In genomic region chrX:12949205-12949926, GRCh38 we compare ENCODE assay signal across 10 cellular contexts. TPM values are rescaled to one million over a fixed set of nuclear protein-coding genes. Genes with fewer than 3 reads are reported as not detected.
DNase-seq lines count a peak whose midpoint lies in the region; ATAC-seq, FAIRE-seq and TF ChIP-seq lines count a peak whose summit lies in the region.
"Had no signal": no experiment of that assay in that cellular context is flagged by ENCODE, and none has a peak within 500 bp of the region (broad histone marks: within the 10 kb centered on the region; RNA-seq: fewer than 3 reads in every experiment).

No MANE protein-coding gene starts in this region.

- H3K27ac Mint-ChIP-seq in CD4-positive, alpha-beta T cell = peak overlapping the region; percentile 95

- H3K36me3 ChIP-seq in osteoblast (ENCODE audit: insufficient read depth, low read length) = no peaks in the 10 kb centered on the region

- no peak for ATAC-seq in CD4-positive, alpha-beta T cell (ENCODE audit: poor library complexity)

- no peak for DNase-seq in CD4-positive, alpha-beta T cell
- DNase-seq in NAMALWA (ENCODE audit: low spot score) (peak; percentile 43), choroid plexus epithelial cell (ENCODE audit: low read depth) (peak; percentile 56), osteoblast (ENCODE audit: insufficient read length, low spot score, missing footprints) (peak; percentile 68), iPS-NIHi7 (ENCODE audit: extremely low spot score) (no peak), NCI-H1048 (lab: John Stamatoyannopoulos, UW) (no peak), HUDEP-2 (lab: John Stamatoyannopoulos, UW; ENCODE audit: unreplicated experiment in 76 of 76) (no peak), HTR-8/SVneo (ENCODE audit: insufficient read length, low spot score) (no peak)

- H3K27me3 Mint-ChIP-seq in CD4-positive, alpha-beta T cell = no peaks in the 10 kb centered on the region

- no peaks in the 10 kb centered on the region for H3K27me3 ChIP-seq in CD4-positive, alpha-beta T cell (ENCODE audit: control insufficient read depth, insufficient read depth, low read length)
- no peaks in the 10 kb centered on the region for H3K27me3 ChIP-seq in osteoblast (ENCODE audit: insufficient read depth, low read length)

- no peaks in the 10 kb centered on the region for H4K20me1 ChIP-seq in osteoblast (ENCODE audit: insufficient read depth, low read length)

- H2AFZ ChIP-seq in osteoblast (ENCODE audit: low read length) = peak overlapping the region; percentile 27

- FAIRE-seq in HTR-8/SVneo (lab: Jason Lieb, UNC) = no peak

- peak overlapping the region; percentile 18 for H3K4me2 ChIP-seq in osteoblast (ENCODE audit: insufficient read depth, low read length)

- H3K79me2 ChIP-seq in osteoblast (ENCODE audit: insufficient read depth, low read length) = no peaks in the 10 kb centered on the region

- peaks cover 81% of the 10 kb centered on the region for H3K4me1 Mint-ChIP-seq in CD4-positive, alpha-beta T cell (ENCODE audit: low read depth)

- H3K4me1 ChIP-seq in osteoblast (ENCODE audit: insufficient read depth, low read length) = peaks cover 22% of the 10 kb centered on the region

- no peak for TF ChIP-seq CTCF in CD4-positive, alpha-beta T cell (IDR thresholded peaks at IDR 0.05)
- TF ChIP-seq CTCF in choroid plexus epithelial cell (conservative IDR thresholded peaks at IDR 0.05; ENCODE audit: low read depth, low read length) (no peak), osteoblast (IDR thresholded peaks at IDR 0.05; ENCODE audit: extremely low read depth, low read depth, low read length) (no peak)

- CTCF ChIA-PET in CD4-positive, alpha-beta T cell (lab: Charles Lee) = interaction anchor here (0.7 to 5.7 kb wide), 7 partner anchors 9 to 697 kb away, joined by 3 to 181 read pairs (median 3); partner anchors contain the start of gene TMSB4X

- H3K9me3 ChIP-seq in CD4-positive, alpha-beta T cell (ENCODE audit: control insufficient read depth, low read length) = no peaks in the 10 kb centered on the region
- H3K9me3 ChIP-seq in osteoblast (ENCODE audit: low read depth, low read length) = no peaks in the 10 kb centered on the region
- H3K9me3 ChIP-seq: mucosa of descending colon had no signal

- peak overlapping the region; percentile 83 for H3K4me3 Mint-ChIP-seq in CD4-positive, alpha-beta T cell

- H3K27ac ChIP-seq in CD4-positive, alpha-beta T cell (ENCODE audit: low read depth, low read length) = peak overlapping the region; percentile 74
- H3K27ac ChIP-seq in osteoblast (ENCODE audit: low read depth, low read length) = peak overlapping the region; percentile 92

- intact Hi-C loops in CD4-positive, alpha-beta T cell (cut with DNase I, micrococcal nuclease) = loop anchor here in 1 of 2 experiments (5.0 to 10.0 kb wide), 2 partner anchors 395 to 698 kb away; no protein-coding TSS in a partner anchor

- POLR2A ChIA-PET in CD4-positive, alpha-beta T cell (lab: Charles Lee) = interaction anchor here (1.1 to 17.7 kb wide), 9 partner anchors 23 to 539 kb away, joined by 3 to 1050 read pairs (median 19); partner anchors contain the start of gene TMSB4X

- no peaks in the 10 kb centered on the region for H3K9me3 Mint-ChIP-seq in CD4-positive, alpha-beta T cell

- H3K36me3 Mint-ChIP-seq in CD4-positive, alpha-beta T cell (ENCODE audit: low read depth) = no peaks in the 10 kb centered on the region

- H3K4me3 ChIP-seq in choroid plexus epithelial cell (ENCODE audit: low read depth, low read length) = no peak overlapping the region
- H3K4me3 ChIP-seq in osteoblast (ENCODE audit: insufficient read depth, low read length) = no peak overlapping the region
- H3K4me3 ChIP-seq: mucosa of descending colon had no signal

RNA-seq across cellular contexts. Expression of gene TMSB4X, which starts 25.5 kb away (rescaled TPM):
- 1,000 to 10,000 TPM; 2,621 to 2,738 TPM for total RNA-seq in CD4-positive, alpha-beta T cell
- total RNA-seq in osteoblast = 5,120 and 5,652 TPM in 2 replicates

RNA-seq across cellular contexts. Expression of gene TLR8, which starts 42.9 kb away (rescaled TPM):
- under 1 TPM; 0.08 TPM for total RNA-seq in CD4-positive, alpha-beta T cell
- total RNA-seq in osteoblast = under 0.01 TPM in 1 of 2 replicates, not detected in the other
- total RNA-seq: activated CD8-positive, alpha-beta memory T cell treated with anti-CD3 and anti-CD28 coated beads for 36 hours had no signal

Comparison
In these comparisons a context has a peak if more than half of its experiments do, and no peak if none do; other contexts are left out.
1. DNase-seq: peak in NAMALWA (single experiment), choroid plexus epithelial cell (single experiment) and osteoblast (single experiment); none in CD4-positive, alpha-beta T cell (0 of 10), iPS-NIHi7 (single experiment), NCI-H1048 (single experiment), HUDEP-2 (0 of 76) and HTR-8/SVneo (single experiment).